ENCODE assay signal across 7 cellular contexts in genomic region chr17:49880291-49881053, GRCh38. TPM values are rescaled to one million over a fixed set of nuclear protein-coding genes. Genes with fewer than 3 reads are reported as not detected.
DNase-seq lines count a peak whose midpoint lies in the region; ATAC-seq and TF ChIP-seq lines count a peak whose summit lies in the region.

No MANE protein-coding gene starts in this region.

- H3K4me3 Mint-ChIP-seq in activated T-helper 2 cell treated with anti-CD3 and anti-CD28 coated beads, Interferon-gamma antibody, Interleukin-2, Interleukin-4, amounts not matched to agents 10 μg/mL and 5 μg/mL and 100 μg/mL, durations not matched to agents 14 hours and 24 hours and 36 hours (ENCODE audit: low read depth), result peak overlapping the region; percentile 8
- H3K4me3 Mint-ChIP-seq in neural progenitor cell, result peak overlapping the region; percentile 69

- H4K20me1 ChIP-seq in neural progenitor cell (ENCODE audit: low read depth), result no peaks in the 10 kb centered on the region

- TF ChIP-seq EP300 in suprapubic skin (IDR thresholded peaks at IDR 0.05), result no peak

- peaks cover 31% of the 10 kb centered on the region for H3K27me3 Mint-ChIP-seq in activated T-helper 2 cell treated with anti-CD3 and anti-CD28 coated beads, Interferon-gamma antibody, Interleukin-2, Interleukin-4, amounts not matched to agents 10 μg/mL and 5 μg/mL and 100 μg/mL, durations not matched to agents 14 hours and 24 hours and 36 hours (ENCODE audit: low read depth)
- peaks cover 14% of the 10 kb centered on the region for H3K27me3 Mint-ChIP-seq in neural progenitor cell (ENCODE audit: insufficient read depth, low read depth)

- no peak overlapping the region for H3K4me3 ChIP-seq in GM12875 (ENCODE audit: low read depth, low read length)
- H3K4me3 ChIP-seq in HUES48 (ENCODE audit: low read depth, low read length), result peak overlapping the region; percentile 59
- H3K4me3 ChIP-seq in RWPE2 (ENCODE audit: severe bottlenecking), result no peak overlapping the region
- no peak overlapping the region for H3K4me3 ChIP-seq in foreskin fibroblast (ENCODE audit: low read depth in 1 of 2, low read length in 2 of 2)
- peak overlapping the region; percentile 40 for H3K4me3 ChIP-seq in neural progenitor cell
- H3K4me3 ChIP-seq in suprapubic skin, result no peak overlapping the region

- H3K9me3 ChIP-seq in HUES48 (ENCODE audit: control insufficient read depth, insufficient read depth, low read length) (no peaks in the 10 kb centered on the region), RWPE2 (ENCODE audit: severe bottlenecking) (no peaks in the 10 kb centered on the region), neural progenitor cell (ENCODE audit: low read depth) (no peaks in the 10 kb centered on the region), suprapubic skin (no peaks in the 10 kb centered on the region)

- peak overlapping the region; percentile 72 for H3K4me2 ChIP-seq in neural progenitor cell

- H3K27ac ChIP-seq in HUES48 (ENCODE audit: low read depth, low read length) (no peak overlapping the region), RWPE2 (ENCODE audit: poor library complexity, severe bottlenecking) (no peak overlapping the region), neural progenitor cell (no peak overlapping the region), suprapubic skin (no peak overlapping the region)

- H3K4me1 ChIP-seq in HUES48 (ENCODE audit: control insufficient read depth, insufficient read depth, low read length) (peaks cover 3% of the 10 kb centered on the region; the same call in 1 of the 2 replicates), RWPE2 (ENCODE audit: insufficient read depth, poor library complexity, severe bottlenecking) (no peaks in the 10 kb centered on the region), neural progenitor cell (peaks cover 25% of the 10 kb centered on the region), suprapubic skin (peaks cover 11% of the 10 kb centered on the region)

- no peak overlapping the region for H3K9ac ChIP-seq in HUES48 (ENCODE audit: low read depth, low read length)
- H3K9ac ChIP-seq in neural progenitor cell, result no peak overlapping the region

- no peak for TF ChIP-seq POLR2A in suprapubic skin (IDR thresholded peaks at IDR 0.05)

- TF ChIP-seq CTCF in GM12875 (IDR thresholded peaks at IDR 0.05; ENCODE audit: borderline replicate concordance, insufficient read depth, low read depth, low read length) (peak; percentile 98), RWPE2 (IDR thresholded peaks at IDR 0.05; ENCODE audit: poor library complexity, severe bottlenecking) (peak; percentile 94), foreskin fibroblast (IDR thresholded peaks at IDR 0.05; ENCODE audit: low read depth, low read length) (peak; percentile 94), neural progenitor cell (IDR thresholded peaks at IDR 0.05) (peak; percentile 86), suprapubic skin (IDR thresholded peaks at IDR 0.05) (peak; percentile 97 to 99)

- DNase-seq in RWPE2 (ENCODE audit: low spot score), result no peak
- DNase-seq in activated T-helper 2 cell treated with anti-CD3 and anti-CD28 coated beads, Interferon-gamma antibody, Interleukin-2, Interleukin-4, amounts not matched to agents 10 μg/mL and 5 μg/mL and 100 μg/mL, durations not matched to agents 14 hours and 24 hours and 36 hours (ENCODE audit: low spot score), result peak; percentile 63
- DNase-seq in foreskin fibroblast, result peak; percentile 38 to 82
- DNase-seq in neural progenitor cell (ENCODE audit: low spot score), result peak; percentile 94
- peak; percentile 81 to 88 for DNase-seq in suprapubic skin (ENCODE audit: low spot score in 2 of 2)

- peaks cover 5% of the 10 kb centered on the region for H3K4me1 Mint-ChIP-seq in activated T-helper 2 cell treated with anti-CD3 and anti-CD28 coated beads, Interferon-gamma antibody, Interleukin-2, Interleukin-4, amounts not matched to agents 10 μg/mL and 5 μg/mL and 100 μg/mL, durations not matched to agents 14 hours and 24 hours and 36 hours (ENCODE audit: low read depth)
- H3K4me1 Mint-ChIP-seq in neural progenitor cell, result peaks cover 24% of the 10 kb centered on the region

- no peaks in the 10 kb centered on the region for H3K9me3 Mint-ChIP-seq in activated T-helper 2 cell treated with anti-CD3 and anti-CD28 coated beads, Interferon-gamma antibody, Interleukin-2, Interleukin-4, amounts not matched to agents 10 μg/mL and 5 μg/mL and 100 μg/mL, durations not matched to agents 14 hours and 24 hours and 36 hours
- no peaks in the 10 kb centered on the region for H3K9me3 Mint-ChIP-seq in neural progenitor cell

- peaks cover 23% of the 10 kb centered on the region for H3F3A ChIP-seq in neural progenitor cell (ENCODE audit: low read depth)

- no peaks in the 10 kb centered on the region for H3K79me2 ChIP-seq in neural progenitor cell (ENCODE audit: low read depth)

- intact Hi-C loops in activated T-helper 2 cell treated with anti-CD3 and anti-CD28 coated beads, Interferon-gamma antibody, Interleukin-2, Interleukin-4, amounts not matched to agents 10 μg/mL and 5 μg/mL and 100 μg/mL, durations not matched to agents 14 hours and 24 hours and 36 hours (cut with micrococcal nuclease), result loop anchor here (1.0 kb wide), 1 partner anchor 118 kb away; no protein-coding TSS in a partner anchor

- H3K27ac Mint-ChIP-seq in activated T-helper 2 cell treated with anti-CD3 and anti-CD28 coated beads, Interferon-gamma antibody, Interleukin-2, Interleukin-4, amounts not matched to agents 10 μg/mL and 5 μg/mL and 100 μg/mL, durations not matched to agents 14 hours and 24 hours and 36 hours, result no peak overlapping the region
- no peak overlapping the region for H3K27ac Mint-ChIP-seq in neural progenitor cell

- ATAC-seq in RWPE2 (ENCODE audit: low read depth), result peak; percentile 95

- H3K36me3 ChIP-seq in HUES48 (ENCODE audit: control insufficient read depth, insufficient read depth, low read length) (no peaks in the 10 kb centered on the region), RWPE2 (ENCODE audit: low read depth) (no peaks in the 10 kb centered on the region), neural progenitor cell (no peaks in the 10 kb centered on the region), suprapubic skin (no peaks in the 10 kb centered on the region)

- H2AFZ ChIP-seq in neural progenitor cell (replicated peaks), result no peak overlapping the region

- H3K27me3 ChIP-seq in HUES48 (ENCODE audit: control insufficient read depth, insufficient read depth, low read length) (peaks cover 36% of the 10 kb centered on the region), RWPE2 (ENCODE audit: insufficient read depth, poor library complexity, severe bottlenecking) (no peaks in the 10 kb centered on the region), neural progenitor cell (peaks cover 12% of the 10 kb centered on the region), suprapubic skin (peaks cover 46% of the 10 kb centered on the region)

- H3K36me3 Mint-ChIP-seq in activated T-helper 2 cell treated with anti-CD3 and anti-CD28 coated beads, Interferon-gamma antibody, Interleukin-2, Interleukin-4, amounts not matched to agents 10 μg/mL and 5 μg/mL and 100 μg/mL, durations not matched to agents 14 hours and 24 hours and 36 hours (ENCODE audit: low read depth), result no peaks in the 10 kb centered on the region
- no peaks in the 10 kb centered on the region for H3K36me3 Mint-ChIP-seq in neural progenitor cell

- WGBS in suprapubic skin, result 23% methylated on average over 22 of the region's 41 CpGs

RNA-seq across cellular contexts. Expression of gene TAC4, which starts 32.6 kb away (rescaled TPM):
- not detected in 2 replicates for total RNA-seq in activated T-helper 2 cell treated with anti-CD3 and anti-CD28 coated beads, Interferon-gamma antibody, Interleukin-2, Interleukin-4, amounts not matched to agents 10 μg/mL and 5 μg/mL and 100 μg/mL, durations not matched to agents 14 hours and 24 hours and 36 hours
- not detected in 2 replicates for total RNA-seq in neural progenitor cell (ENCODE audit: low replicate concordance)
- not detected for total RNA-seq in suprapubic skin

Comparison
In these comparisons a context has a peak if more than half of its experiments do, and no peak if none do; other contexts are left out.
1. H3K4me3 ChIP-seq: peak in HUES48 (single experiment) and neural progenitor cell (single experiment); none in GM12875 (single experiment), RWPE2 (single experiment), foreskin fibroblast (0 of 2) and suprapubic skin (single experiment).
2. Peak in every context shown above with its lines, with median percentiles within 50 percentile points of each other: CTCF ChIP-seq.